Comparison of ENCODE assay signal across 1 cellular context in the genomic region with DNA sequence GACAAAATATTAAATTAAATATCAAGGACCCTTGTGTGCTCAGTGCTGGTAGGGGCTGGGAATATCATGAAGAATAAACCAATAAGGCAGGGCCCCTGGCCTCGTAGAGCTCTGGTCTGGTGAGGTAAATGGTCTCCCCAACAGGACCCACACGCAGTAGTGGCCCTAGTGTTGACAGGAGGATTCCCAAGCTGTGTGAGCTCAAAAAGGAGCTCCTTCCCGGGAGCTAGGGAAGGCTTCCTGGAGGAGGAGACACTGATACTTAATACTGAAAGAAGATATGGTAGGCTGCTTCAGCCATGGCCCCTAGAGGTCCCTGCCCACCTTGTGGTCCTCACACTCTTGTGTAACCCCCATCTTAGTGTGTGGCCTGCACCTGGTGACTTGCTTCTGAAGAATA.
TF ChIP-seq lines count a peak whose summit lies in the region.

No MANE protein-coding gene starts in this region.

TF ChIP-seq in A549, 52 proteins besides CTCF, POLR2A, EP300 and RAD21 (continued from another document):
- TF ChIP-seq, protein P1, sequence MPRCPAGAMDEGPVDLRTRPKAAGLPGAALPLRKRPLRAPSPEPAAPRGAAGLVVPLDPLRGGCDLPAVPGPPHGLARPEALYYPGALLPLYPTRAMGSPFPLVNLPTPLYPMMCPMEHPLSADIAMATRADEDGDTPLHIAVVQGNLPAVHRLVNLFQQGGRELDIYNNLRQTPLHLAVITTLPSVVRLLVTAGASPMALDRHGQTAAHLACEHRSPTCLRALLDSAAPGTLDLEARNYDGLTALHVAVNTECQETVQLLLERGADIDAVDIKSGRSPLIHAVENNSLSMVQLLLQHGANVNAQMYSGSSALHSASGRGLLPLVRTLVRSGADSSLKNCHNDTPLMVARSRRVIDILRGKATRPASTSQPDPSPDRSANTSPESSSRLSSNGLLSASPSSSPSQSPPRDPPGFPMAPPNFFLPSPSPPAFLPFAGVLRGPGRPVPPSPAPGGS (IDR thresholded peaks at IDR 0.05) = no peak
TF ChIP-seq in A549: peak in this region for 0.
